8 cellular contexts compared by ENCODE assay signal in genomic region chr5:178279723-178280438, GRCh38. TPM values are rescaled to one million over a fixed set of nuclear protein-coding genes. Genes with fewer than 3 reads are reported as not detected.
DNase-seq lines count a peak whose midpoint lies in the region; ATAC-seq and TF ChIP-seq lines count a peak whose summit lies in the region.

No MANE protein-coding gene starts in this region.

- no peaks in the 10 kb centered on the region for H4K20me1 ChIP-seq in OCI-LY1 (ENCODE audit: insufficient read depth, low read length)
- no peaks in the 10 kb centered on the region for H4K20me1 ChIP-seq in fibroblast of lung (ENCODE audit: control insufficient read depth, extremely low read depth, insufficient read depth, low read length)

- H3K9ac ChIP-seq in OCI-LY1 (ENCODE audit: low read length) (no peak overlapping the region), fibroblast of lung (ENCODE audit: insufficient read depth, low read length) (no peak overlapping the region)

- H3K4me2 ChIP-seq in OCI-LY1 (ENCODE audit: low read length) (no peak overlapping the region), fibroblast of lung (ENCODE audit: extremely low read depth, insufficient read depth, low read length) (peak overlapping the region; percentile 13)

- no peaks in the 10 kb centered on the region for H3F3A ChIP-seq in OCI-LY1 (ENCODE audit: insufficient read depth, low read length)

- no peaks in the 10 kb centered on the region; the same call in 1 of the 2 replicates for H3K36me3 ChIP-seq in OCI-LY1 (ENCODE audit: insufficient read depth, low read length)
- no peaks in the 10 kb centered on the region for H3K36me3 ChIP-seq in fibroblast of lung (ENCODE audit: control insufficient read depth, insufficient read depth, low read length)

- peaks cover 14% of the 10 kb centered on the region for H3K27me3 ChIP-seq in OCI-LY1 (ENCODE audit: insufficient read depth, low read length)
- H3K27me3 ChIP-seq in fibroblast of lung (ENCODE audit: control insufficient read depth, insufficient read depth, low read length) = no peaks in the 10 kb centered on the region

- no peaks in the 10 kb centered on the region for H3K79me2 ChIP-seq in OCI-LY1 (ENCODE audit: insufficient read depth, low read length)
- H3K79me2 ChIP-seq in fibroblast of lung (ENCODE audit: control insufficient read depth, insufficient read depth, low read length) = no peaks in the 10 kb centered on the region

- H3K4me1 ChIP-seq in OCI-LY1 (ENCODE audit: insufficient read depth, low read length, severe bottlenecking) = no peaks in the 10 kb centered on the region
- H3K4me1 ChIP-seq in fibroblast of lung (ENCODE audit: control insufficient read depth, extremely low read depth, insufficient read depth, low read length) = no peaks in the 10 kb centered on the region

- TF ChIP-seq CTCF in OCI-LY1 (IDR thresholded peaks at IDR 0.05; ENCODE audit: low read length) (peak; percentile 92), fibroblast of lung (conservative IDR thresholded peaks at IDR 0.05 in 1 of 2, IDR thresholded peaks at IDR 0.05 in 1 of 2; ENCODE audit: low read depth in 1 of 2, low read length in 2 of 2) (peak; percentile 81 to 98)

- POLR2A ChIA-PET in naive thymus-derived CD8-positive, alpha-beta T cell (lab: Charles Lee) = no interaction called here

- H2AFZ ChIP-seq in OCI-LY1 (ENCODE audit: low read length) (no peak overlapping the region), fibroblast of lung (ENCODE audit: low read length) (no peak overlapping the region)

- H3K36me3 Mint-ChIP-seq in naive thymus-derived CD8-positive, alpha-beta T cell = peaks cover 0 to 11% (median 0%) of the 10 kb centered on the region in 3 donors
- H3K36me3 Mint-ChIP-seq in stimulated activated naive B cell treated with anti-CD40 and anti-IgM and Interleukin-4, amounts not matched to agents 10 μg/mL and 1 μg/mL and 100 μg/mL, for 72 hours = peaks cover 4% of the 10 kb centered on the region in 2 donors

- H3K4me3 ChIP-seq in OCI-LY1 (ENCODE audit: low read depth, low read length, poor library complexity, severe bottlenecking) = no peak overlapping the region
- no peak overlapping the region for H3K4me3 ChIP-seq in fibroblast of lung (replicated peaks in 1 of 4; ENCODE audit: control extremely low read depth in 1 of 4, insufficient read depth in 1 of 4, low read depth in 3 of 4, low read length in 4 of 4)

- H3K9me3 Mint-ChIP-seq in naive thymus-derived CD8-positive, alpha-beta T cell = peaks cover 0 to 14% (median 6%) of the 10 kb centered on the region in 9 donors
- peaks cover 12 to 17% of the 10 kb centered on the region in 2 donors for H3K9me3 Mint-ChIP-seq in stimulated activated naive B cell treated with anti-CD40 and anti-IgM and Interleukin-4, amounts not matched to agents 10 μg/mL and 1 μg/mL and 100 μg/mL, for 72 hours

- H3K9me2 ChIP-seq in OCI-LY1 (ENCODE audit: low read depth, low read length) = no peaks in the 10 kb centered on the region

- peak overlapping the region in 2 of 10 donors; percentile 26 to 45 for H3K4me3 Mint-ChIP-seq in naive thymus-derived CD8-positive, alpha-beta T cell
- H3K4me3 Mint-ChIP-seq in stimulated activated naive B cell treated with anti-CD40 and anti-IgM and Interleukin-4, amounts not matched to agents 10 μg/mL and 1 μg/mL and 100 μg/mL, for 72 hours = no peak overlapping the region

- peaks cover 0 to 5% (median 1%) of the 10 kb centered on the region in 5 donors for H3K27me3 Mint-ChIP-seq in naive thymus-derived CD8-positive, alpha-beta T cell
- peaks cover 33 to 35% of the 10 kb centered on the region in 2 donors for H3K27me3 Mint-ChIP-seq in stimulated activated naive B cell treated with anti-CD40 and anti-IgM and Interleukin-4, amounts not matched to agents 10 μg/mL and 1 μg/mL and 100 μg/mL, for 72 hours

- DNase-seq in DMS53 (lab: John Stamatoyannopoulos, UW) (peak; percentile 81), activated T-cell treated with anti-CD3 and anti-CD28 coated beads for 4 hours (peak; percentile 35), fibroblast of lung (ENCODE audit: low read depth in 2 of 2) (peak; percentile 44 to 76)
- DNase-seq in naive thymus-derived CD8-positive, alpha-beta T cell = peak; percentile 7 to 79 (median 50)
- DNase-seq in stimulated activated naive B cell treated with anti-CD40 and anti-IgM and Interleukin-4, amounts not matched to agents 10 μg/mL and 1 μg/mL and 100 μg/mL, for 72 hours = peak; percentile 55

- no peak for TF ChIP-seq POLR2A in GM18505 (IDR thresholded peaks at IDR 0.05; ENCODE audit: borderline replicate concordance, extremely low read depth, insufficient read depth, insufficient read length)

- peak; percentile 51 for ATAC-seq in HG02852 (IDR thresholded peaks at IDR 0.05; ENCODE audit: unreplicated experiment)
- peak; percentile 47 to 72 for ATAC-seq in naive thymus-derived CD8-positive, alpha-beta T cell
- peak; percentile 81 to 93 for ATAC-seq in stimulated activated naive B cell treated with anti-CD40 and anti-IgM and Interleukin-4, amounts not matched to agents 10 μg/mL and 1 μg/mL and 100 μg/mL, for 72 hours (replicated peaks)
- no peak for ATAC-seq in GM18505 (IDR thresholded peaks at IDR 0.05; ENCODE audit: unreplicated experiment)

- H3K27ac ChIP-seq in OCI-LY1 (ENCODE audit: low read depth, low read length, poor library complexity, severe bottlenecking) (no peak overlapping the region), fibroblast of lung (ENCODE audit: insufficient read depth, low read length) (no peak overlapping the region)

- 0 out of 2 replicates have a peak, but pooled peaks cover 5% of the 10 kb centered on the region for H3K9me3 ChIP-seq in OCI-LY1 (ENCODE audit: low read length)
- no peaks in the 10 kb centered on the region for H3K9me3 ChIP-seq in fibroblast of lung (ENCODE audit: control insufficient read depth, insufficient read depth, low read depth, low read length)

- peaks cover 3 to 7% (median 4%) of the 10 kb centered on the region in 4 donors for H3K4me1 Mint-ChIP-seq in naive thymus-derived CD8-positive, alpha-beta T cell
- peaks cover 8 to 13% of the 10 kb centered on the region in 2 donors for H3K4me1 Mint-ChIP-seq in stimulated activated naive B cell treated with anti-CD40 and anti-IgM and Interleukin-4, amounts not matched to agents 10 μg/mL and 1 μg/mL and 100 μg/mL, for 72 hours

- H3K27ac Mint-ChIP-seq in naive thymus-derived CD8-positive, alpha-beta T cell = no peak overlapping the region
- no peak overlapping the region for H3K27ac Mint-ChIP-seq in stimulated activated naive B cell treated with anti-CD40 and anti-IgM and Interleukin-4, amounts not matched to agents 10 μg/mL and 1 μg/mL and 100 μg/mL, for 72 hours

RNA-seq across cellular contexts. Expression of gene PHYKPL, which starts 47.3 kb away (rescaled TPM):
- total RNA-seq in fibroblast of lung = 28.8 and 44.8 TPM in 2 replicates
- 15.9 and 18.1 TPM in 2 replicates for polyA plus RNA-seq in fibroblast of lung
- polyA plus RNA-seq in fibroblast of lung (2012) = 16.3 and 17.5 TPM in 2 replicates
- 31.6 and 39.2 TPM in 2 replicates for polyA minus RNA-seq in fibroblast of lung (ENCODE audit: low replicate concordance)
- 100 to 1,000 TPM; 209 to 229 TPM for total RNA-seq in naive thymus-derived CD8-positive, alpha-beta T cell
- 10 to 100 TPM; 41.1 to 51.8 (median 49.7) TPM for polyA plus RNA-seq in naive thymus-derived CD8-positive, alpha-beta T cell
